Comparison of ENCODE assay signal across 1 cellular context in the genomic region with DNA sequence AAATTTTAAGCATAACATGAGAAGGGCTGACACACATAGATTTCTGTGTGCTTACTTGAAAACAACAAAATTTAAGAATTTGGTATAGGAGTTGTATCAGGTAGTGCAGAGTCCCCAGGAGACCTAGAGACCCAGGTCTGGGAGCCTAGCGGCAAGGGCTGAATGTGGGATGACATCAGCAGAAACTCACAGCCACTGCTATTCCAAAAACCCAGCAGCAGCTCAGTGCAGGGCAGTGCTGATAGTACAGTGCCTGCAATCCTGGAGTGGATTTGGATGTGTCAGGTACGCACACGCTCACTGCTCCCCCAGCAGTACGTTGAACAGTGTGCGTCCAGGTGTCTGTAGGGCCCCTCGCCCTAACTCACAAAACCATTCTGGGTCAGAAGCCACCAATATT.
TF ChIP-seq lines count a peak whose summit lies in the region.

No MANE protein-coding gene starts in this region.

TF ChIP-seq in GM23338, 12 proteins besides CTCF, POLR2A, EP300 and RAD21:
- TF ChIP-seq, protein P1, sequence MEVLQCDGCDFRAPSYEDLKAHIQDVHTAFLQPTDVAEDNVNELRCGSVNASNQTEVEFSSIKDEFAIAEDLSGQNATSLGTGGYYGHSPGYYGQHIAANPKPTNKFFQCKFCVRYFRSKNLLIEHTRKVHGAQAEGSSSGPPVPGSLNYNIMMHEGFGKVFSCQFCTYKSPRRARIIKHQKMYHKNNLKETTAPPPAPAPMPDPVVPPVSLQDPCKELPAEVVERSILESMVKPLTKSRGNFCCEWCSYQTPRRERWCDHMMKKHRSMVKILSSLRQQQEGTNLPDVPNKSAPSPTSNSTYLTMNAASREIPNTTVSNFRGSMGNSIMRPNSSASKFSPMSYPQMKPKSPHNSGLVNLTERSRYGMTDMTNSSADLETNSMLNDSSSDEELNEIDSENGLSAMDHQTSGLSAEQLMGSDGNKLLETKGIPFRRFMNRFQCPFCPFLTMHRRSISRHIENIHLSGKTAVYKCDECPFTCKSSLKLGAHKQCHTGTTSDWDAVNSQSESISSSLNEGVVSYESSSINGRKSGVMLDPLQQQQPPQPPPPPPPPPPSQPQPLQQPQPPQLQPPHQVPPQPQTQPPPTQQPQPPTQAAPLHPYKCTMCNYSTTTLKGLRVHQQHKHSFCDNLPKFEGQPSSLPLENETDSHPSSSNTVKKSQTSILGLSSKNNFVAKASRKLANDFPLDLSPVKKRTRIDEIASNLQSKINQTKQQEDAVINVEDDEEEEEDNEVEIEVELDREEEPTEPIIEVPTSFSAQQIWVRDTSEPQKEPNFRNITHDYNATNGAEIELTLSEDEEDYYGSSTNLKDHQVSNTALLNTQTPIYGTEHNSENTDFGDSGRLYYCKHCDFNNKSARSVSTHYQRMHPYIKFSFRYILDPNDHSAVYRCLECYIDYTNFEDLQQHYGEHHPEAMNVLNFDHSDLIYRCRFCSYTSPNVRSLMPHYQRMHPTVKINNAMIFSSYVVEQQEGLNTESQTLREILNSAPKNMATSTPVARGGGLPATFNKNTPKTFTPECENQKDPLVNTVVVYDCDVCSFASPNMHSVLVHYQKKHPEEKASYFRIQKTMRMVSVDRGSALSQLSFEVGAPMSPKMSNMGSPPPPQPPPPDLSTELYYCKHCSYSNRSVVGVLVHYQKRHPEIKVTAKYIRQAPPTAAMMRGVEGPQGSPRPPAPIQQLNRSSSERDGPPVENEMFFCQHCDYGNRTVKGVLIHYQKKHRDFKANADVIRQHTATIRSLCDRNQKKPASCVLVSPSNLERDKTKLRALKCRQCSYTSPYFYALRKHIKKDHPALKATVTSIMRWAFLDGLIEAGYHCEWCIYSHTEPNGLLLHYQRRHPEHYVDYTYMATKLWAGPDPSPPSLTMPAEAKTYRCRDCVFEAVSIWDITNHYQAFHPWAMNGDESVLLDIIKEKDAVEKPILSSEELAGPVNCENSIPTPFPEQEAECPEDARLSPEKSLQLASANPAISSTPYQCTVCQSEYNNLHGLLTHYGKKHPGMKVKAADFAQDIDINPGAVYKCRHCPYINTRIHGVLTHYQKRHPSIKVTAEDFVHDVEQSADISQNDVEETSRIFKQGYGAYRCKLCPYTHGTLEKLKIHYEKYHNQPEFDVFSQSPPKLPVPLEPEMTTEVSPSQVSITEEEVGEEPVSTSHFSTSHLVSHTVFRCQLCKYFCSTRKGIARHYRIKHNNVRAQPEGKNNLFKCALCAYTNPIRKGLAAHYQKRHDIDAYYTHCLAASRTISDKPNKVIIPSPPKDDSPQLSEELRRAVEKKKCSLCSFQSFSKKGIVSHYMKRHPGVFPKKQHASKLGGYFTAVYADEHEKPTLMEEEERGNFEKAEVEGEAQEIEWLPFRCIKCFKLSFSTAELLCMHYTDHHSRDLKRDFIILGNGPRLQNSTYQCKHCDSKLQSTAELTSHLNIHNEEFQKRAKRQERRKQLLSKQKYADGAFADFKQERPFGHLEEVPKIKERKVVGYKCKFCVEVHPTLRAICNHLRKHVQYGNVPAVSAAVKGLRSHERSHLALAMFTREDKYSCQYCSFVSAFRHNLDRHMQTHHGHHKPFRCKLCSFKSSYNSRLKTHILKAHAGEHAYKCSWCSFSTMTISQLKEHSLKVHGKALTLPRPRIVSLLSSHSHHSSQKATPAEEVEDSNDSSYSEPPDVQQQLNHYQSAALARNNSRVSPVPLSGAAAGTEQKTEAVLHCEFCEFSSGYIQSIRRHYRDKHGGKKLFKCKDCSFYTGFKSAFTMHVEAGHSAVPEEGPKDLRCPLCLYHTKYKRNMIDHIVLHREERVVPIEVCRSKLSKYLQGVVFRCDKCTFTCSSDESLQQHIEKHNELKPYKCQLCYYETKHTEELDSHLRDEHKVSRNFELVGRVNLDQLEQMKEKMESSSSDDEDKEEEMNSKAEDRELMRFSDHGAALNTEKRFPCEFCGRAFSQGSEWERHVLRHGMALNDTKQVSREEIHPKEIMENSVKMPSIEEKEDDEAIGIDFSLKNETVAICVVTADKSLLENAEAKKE (CRISPR knock-in tag; IDR thresholded peaks at IDR 0.05), result no peak
- TF ChIP-seq CREB1 (CRISPR knock-in tag; IDR thresholded peaks at IDR 0.05; ENCODE audit: low read depth) (no peak), POLR2AphosphoS5 (IDR thresholded peaks at IDR 0.05; ENCODE audit: low read depth) (no peak), ZNF114 (CRISPR knock-in tag; IDR thresholded peaks at IDR 0.05) (no peak), EZH2 (IDR thresholded peaks at IDR 0.05; ENCODE audit: low read depth, unreplicated experiment) (no peak)
